20 cellular contexts compared by ENCODE assay signal in the genomic region with DNA sequence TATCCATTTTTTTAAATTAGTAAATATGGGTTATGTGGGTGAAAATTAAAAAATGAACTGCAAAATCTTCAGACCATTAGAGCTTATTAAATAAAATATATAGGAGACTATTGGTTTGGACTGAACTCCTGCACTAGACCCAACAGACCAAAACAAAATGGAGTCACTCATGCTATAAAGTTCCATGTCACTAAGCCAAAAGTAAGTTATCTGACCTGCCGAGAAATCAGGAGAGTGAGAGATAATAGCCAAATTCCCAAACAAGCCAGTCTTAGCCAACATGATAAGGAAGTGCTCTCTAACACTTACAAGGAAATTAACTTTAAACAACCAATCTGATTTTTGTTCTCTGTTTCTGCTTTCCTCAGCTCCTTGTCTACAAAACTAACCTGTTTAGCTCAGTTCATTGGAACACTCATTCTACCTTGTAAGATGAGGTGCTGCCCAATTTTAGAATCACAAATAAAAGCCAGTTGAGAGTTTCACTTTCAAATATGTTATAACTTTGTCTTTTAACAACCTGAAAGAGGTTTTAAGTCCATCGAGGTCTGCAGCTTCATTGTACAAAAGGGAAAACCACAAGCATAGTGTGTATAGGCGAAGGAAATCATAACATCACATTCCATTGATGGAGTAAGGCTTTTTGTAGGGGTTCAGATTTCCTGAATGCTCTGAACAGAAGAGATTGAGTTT.
A peak's percentile ranks its signal among the peaks of the same experiment; 100 is the strongest.
DNase-seq lines count a peak whose midpoint lies in the region; ATAC-seq, FAIRE-seq and TF ChIP-seq lines count a peak whose summit lies in the region.
"Had no signal": no experiment of that assay in that cellular context is flagged by ENCODE, and none has a peak within 500 bp of the region (broad histone marks: within the 10 kb centered on the region; RNA-seq: fewer than 3 reads in every experiment).

No MANE protein-coding gene starts in this region.

- H3K4me1 ChIP-seq in DND-41 (ENCODE audit: insufficient read depth, low read length), result peaks cover 8% of the 10 kb centered on the region; the same call in 1 of the 2 replicates
- H3K4me1 ChIP-seq in GM12878 (ENCODE audit: control insufficient read depth, insufficient read depth, low read length), result no peaks in the 10 kb centered on the region
- H3K4me1 ChIP-seq in mesendoderm (ENCODE audit: control insufficient read depth, low read depth, low read length), result no peaks in the 10 kb centered on the region

- SMC1A ChIA-PET in GM12878 (lab: Charles Lee; ENCODE audit: uncharacterized antibody, unreplicated experiment), result interaction anchor here (0.7 to 2.4 kb wide), 9 partner anchors 9 to 536 kb away, joined by 3 to 12 read pairs (median 4); no protein-coding TSS in a partner anchor

- no peak overlapping the region for H4K8ac ChIP-seq in mesendoderm (ENCODE audit: low read depth, low read length)

- POLR2A ChIA-PET in GM12878 (lab: Charles Lee), result no interaction called here

- no peaks in the 10 kb centered on the region for H4K20me1 ChIP-seq in DND-41 (ENCODE audit: insufficient read depth, low read length)
- no peaks in the 10 kb centered on the region for H4K20me1 ChIP-seq in GM12878 (ENCODE audit: control insufficient read depth, insufficient read depth)

- no peak overlapping the region for H3K4me2 ChIP-seq in DND-41 (ENCODE audit: insufficient read depth, low read length)
- no peak overlapping the region for H3K4me2 ChIP-seq in GM12878 (ENCODE audit: control insufficient read depth, insufficient read depth)
- no peak overlapping the region for H3K4me2 ChIP-seq in mesendoderm (ENCODE audit: low read length)

- no peak overlapping the region for H2AFZ ChIP-seq in DND-41 (ENCODE audit: low read depth, low read length)
- H2AFZ ChIP-seq in GM12878 (ENCODE audit: control insufficient read depth, low read depth, low read length), result no peak overlapping the region

- H3K9me3 ChIP-seq in DND-41 (ENCODE audit: insufficient read depth, low read length, severe bottlenecking) (no peaks in the 10 kb centered on the region), GM12878 (replicated peaks; ENCODE audit: control insufficient read depth, insufficient read depth, low read length) (no peaks in the 10 kb centered on the region)

- no peaks in the 10 kb centered on the region for H3K36me3 ChIP-seq in DND-41 (ENCODE audit: insufficient read depth, low read length)
- no peaks in the 10 kb centered on the region for H3K36me3 ChIP-seq in GM12878 (ENCODE audit: control insufficient read depth in 2 of 2, insufficient read depth in 2 of 2, low read length in 1 of 2)
- H3K36me3 ChIP-seq in mesendoderm (ENCODE audit: control insufficient read depth, insufficient read depth, low read length), result no peaks in the 10 kb centered on the region

- H3K27me3 ChIP-seq in DND-41 (ENCODE audit: insufficient read depth, low read length, poor library complexity) (no peaks in the 10 kb centered on the region), GM12878 (replicated peaks in 1 of 2; ENCODE audit: control insufficient read depth in 2 of 2, insufficient read depth in 2 of 2, low read length in 1 of 2) (no peaks in the 10 kb centered on the region), mesendoderm (ENCODE audit: insufficient read depth, low read length, poor library complexity) (no peaks in the 10 kb centered on the region)

- TF ChIP-seq CTCF in DND-41 (IDR thresholded peaks at IDR 0.05; ENCODE audit: borderline replicate concordance, extremely low read depth, low read length, poor library complexity, severe bottlenecking), result no peak
- TF ChIP-seq CTCF in GM12878 (IDR thresholded peaks at IDR 0.05 in 2 of 3, conservative IDR thresholded peaks at IDR 0.05 in 1 of 3; ENCODE audit: control insufficient read depth in 2 of 3, extremely low read depth in 1 of 3, insufficient read depth in 1 of 3, low read depth in 3 of 3, low read length in 3 of 3), result no peak

- H2AK5ac ChIP-seq in mesendoderm (ENCODE audit: low read length), result no peak overlapping the region

- intact Hi-C loops in GM12878 (cut with micrococcal nuclease; ENCODE audit: unreplicated experiment), result no loop called here
- intact Hi-C loops in sciatic nerve (cut with DNase I), result no loop called here

- H3K9ac ChIP-seq in DND-41 (ENCODE audit: low read depth, low read length), result no peak overlapping the region
- no peak overlapping the region for H3K9ac ChIP-seq in GM12878 (ENCODE audit: control insufficient read depth, insufficient read depth, low read length)
- H3K9ac ChIP-seq in mesendoderm (ENCODE audit: low read length), result no peak overlapping the region

- in situ Hi-C loops in GM12878 (cut with MboI), result no loop called here

- H3K56ac ChIP-seq in mesendoderm (ENCODE audit: low read length), result no peak overlapping the region

- H3K27ac ChIP-seq in DND-41 (ENCODE audit: low read length), result no peak overlapping the region
- no peak overlapping the region for H3K27ac ChIP-seq in GM12878 (ENCODE audit: control insufficient read depth, insufficient read depth)
- no peak overlapping the region for H3K27ac ChIP-seq in mesendoderm (ENCODE audit: low read depth, low read length)

- no peak overlapping the region for H2BK120ac ChIP-seq in mesendoderm (ENCODE audit: low read depth, low read length)

- no peak for TF ChIP-seq EP300 in GM12878 (IDR thresholded peaks at IDR 0.05; ENCODE audit: borderline replicate concordance in 1 of 2, control insufficient read depth in 1 of 2, low read depth in 2 of 2, low read length in 2 of 2)

- no peak for TF ChIP-seq RAD21 in GM12878 (IDR thresholded peaks at IDR 0.05; ENCODE audit: insufficient read depth, low read depth, low read length)

- no peak overlapping the region for H3K4ac ChIP-seq in mesendoderm (ENCODE audit: low read depth, low read length)

- no TSS peak for BruUV-seq in GM12878 (replicated peaks; lab: Mats Ljungman, UMichigan)

- RAD21 ChIA-PET in GM12878 (lab: Charles Lee; ENCODE audit: unreplicated experiment), result interaction anchor here (5.6 kb wide), 1 partner anchor 30 kb away, joined by 28 read pairs; no protein-coding TSS in a partner anchor

- peak; percentile 22; the same call in 1 of the 3 replicates for ATAC-seq in DND-41 (ENCODE audit: insufficient read depth, low read depth)
- no peak for ATAC-seq in GM12878
- no peak for ATAC-seq in HG02938 (IDR thresholded peaks at IDR 0.05; ENCODE audit: unreplicated experiment)
- no peak for ATAC-seq in sciatic nerve
- no peak for ATAC-seq in HG03442 (IDR thresholded peaks at IDR 0.05; ENCODE audit: unreplicated experiment)
- ATAC-seq: HCT116 had no signal

- no peak for DNase-seq in DND-41
- peak; percentile 9 for DNase-seq in M059J (ENCODE audit: low read depth)
- DNase-seq in GM12878 (ENCODE audit: low read depth, low spot score), result no peak
- peak; percentile 38 for DNase-seq in mesendoderm
- DNase-seq in NCI-H1436 treated with DMSO at 0.1 percent for 48 hours (lab: John Stamatoyannopoulos, UW), result no peak
- no peak for DNase-seq in sciatic nerve (ENCODE audit: low spot score)
- DNase-seq: 8988T, COR-L47, DMS 273 treated with DMSO at 0.1 percent for 48 hours, GDM1, GOT3, NCI-H1417, NCI-H1930, NCI-H226, NCI-H524, NCI-H82 had no signal

- FAIRE-seq in GM12878 (lab: Jason Lieb, UNC), result no peak
- FAIRE-seq: GM18507 had no signal

- H3K79me2 ChIP-seq in DND-41 (ENCODE audit: insufficient read depth, low read length), result no peaks in the 10 kb centered on the region
- no peaks in the 10 kb centered on the region for H3K79me2 ChIP-seq in GM12878 (ENCODE audit: control insufficient read depth, insufficient read depth, low read length)
- H3K79me2 ChIP-seq in mesendoderm (ENCODE audit: control insufficient read depth, insufficient read depth, low read length), result no peaks in the 10 kb centered on the region

- no peaks in the 10 kb centered on the region for H3K79me1 ChIP-seq in mesendoderm (ENCODE audit: low read length)

- H3K4me3 ChIP-seq in DND-41 (ENCODE audit: low read depth in 1 of 2, low read length in 2 of 2) (no peak overlapping the region), GM12878 (no peak overlapping the region), mesendoderm (ENCODE audit: low read length) (no peak overlapping the region)

- H3K18ac ChIP-seq in mesendoderm (ENCODE audit: low read length), result no peak overlapping the region

- CTCF ChIA-PET in GM12878 (lab: Yijun Ruan, JAX), result interaction anchor here (0.7 to 1.3 kb wide), 2 partner anchors 9 to 30 kb away, joined by 3 to 4 read pairs; no protein-coding TSS in a partner anchor

- no peak overlapping the region for H3K23ac ChIP-seq in mesendoderm (ENCODE audit: low read length)

- WGBS in GM12878 (ENCODE audit: insufficient coverage, insufficient replicate concordance, low lambda C conversion rate, missing lambda C conversion rate), result 10% methylated on average over 3 of the region's 3 CpGs
- no CpG with 5 or more reads among the region's 3 CpGs for WGBS in mesendoderm (ENCODE audit: extremely low coverage, insufficient coverage, low lambda C conversion rate)

- no peak for TF ChIP-seq POLR2A in GM12878 (IDR thresholded peaks at IDR 0.05; ENCODE audit: low read depth, low read length)

- H2BK5ac ChIP-seq in mesendoderm (ENCODE audit: low read length), result no peak overlapping the region

- H4K5ac ChIP-seq in mesendoderm (ENCODE audit: low read length), result no peak overlapping the region

- H2BK15ac ChIP-seq in mesendoderm (replicated peaks; ENCODE audit: low read depth), result no peak overlapping the region

Comparison
In these comparisons a context has a peak if more than half of its experiments do, and no peak if none do; other contexts are left out.
1. DNase-seq: peak in M059J (single experiment) and mesendoderm (single experiment); none in DND-41 (single experiment), GM12878 (single experiment), NCI-H1436 treated with DMSO at 0.1 percent for 48 hours (single experiment) and sciatic nerve (single experiment).